In genomic region chr2:70145851-70146739, GRCh38 we compare ENCODE assay signal across 20 cellular contexts. TPM values are rescaled to one million over a fixed set of nuclear protein-coding genes. Genes with fewer than 3 reads are reported as not detected.
DNase-seq lines count a peak whose midpoint lies in the region; ATAC-seq, FAIRE-seq and TF ChIP-seq lines count a peak whose summit lies in the region.
"Had no signal": no experiment of that assay in that cellular context is flagged by ENCODE, and none has a peak within 500 bp of the region (broad histone marks: within the 10 kb centered on the region; RNA-seq: fewer than 3 reads in every experiment).

No MANE protein-coding gene starts in this region.

- no peak overlapping the region; the same call in 1 of the 2 replicates for H4K8ac ChIP-seq in H1 (ENCODE audit: extremely low read depth, insufficient read depth, low read length)

- H3K9ac ChIP-seq in H1 (replicated peaks in 1 of 4; ENCODE audit: extremely low read depth in 1 of 4, low read depth in 3 of 4, low read length in 3 of 4) (no peak overlapping the region), colonic mucosa (ENCODE audit: low read depth in 2 of 2, low read length in 2 of 2) (no peak overlapping the region)
- H3K9ac ChIP-seq: GM23248, parathyroid adenoma had no signal

- H2BK120ac ChIP-seq in H1 (replicated peaks; ENCODE audit: low read depth, low read length): no peak overlapping the region

- H2AFZ ChIP-seq in H1 (ENCODE audit: low read length): no peak overlapping the region
- H2AFZ ChIP-seq: GM23248, parathyroid adenoma had no signal

- TF ChIP-seq RAD21 in H1 (IDR thresholded peaks at IDR 0.05 in 1 of 2, conservative IDR thresholded peaks at IDR 0.05 in 1 of 2; ENCODE audit: low read depth in 2 of 2, low read length in 2 of 2): no peak

- ATAC-seq in T-helper 17 cell (no peak), HG03342 (IDR thresholded peaks at IDR 0.05; ENCODE audit: unreplicated experiment) (no peak), HG02759 (IDR thresholded peaks at IDR 0.05; ENCODE audit: unreplicated experiment) (no peak)
- ATAC-seq in stimulated activated effector memory CD8-positive, alpha-beta T cell treated with anti-CD3 and anti-CD28 coated beads, Interleukin-12 subunit alpha, Interleukin-12 subunit beta, amount 100 ng/mL, for 72 hours: peak; percentile 17
- ATAC-seq: left colon had no signal

- H3K9me3 ChIP-seq in T-helper 17 cell (ENCODE audit: control insufficient read depth, low read length, poor library complexity, severe bottlenecking) (no peaks in the 10 kb centered on the region), H1 (ENCODE audit: insufficient read depth in 2 of 2, low read depth in 1 of 2, low read length in 1 of 2) (no peaks in the 10 kb centered on the region), colonic mucosa (no peaks in the 10 kb centered on the region)
- H3K9me3 ChIP-seq: ascending aorta, SJSA1, transverse colon had no signal

- H3K23ac ChIP-seq in H1 (ENCODE audit: insufficient read length): no peak overlapping the region

- H3K4me3 Mint-ChIP-seq in activated naive CD4-positive, alpha-beta T cell treated with anti-CD3 and anti-CD28 coated beads, Interleukin-2, amount 10 ng/mL, durations not matched to agents 7 days and 5 days: no peak overlapping the region
- no peak overlapping the region for H3K4me3 Mint-ChIP-seq in T-helper 17 cell
- no peak overlapping the region for H3K4me3 Mint-ChIP-seq in stimulated activated effector memory CD8-positive, alpha-beta T cell treated with anti-CD3 and anti-CD28 coated beads, Interleukin-12 subunit alpha, Interleukin-12 subunit beta, amount 100 ng/mL, for 72 hours
- H3K4me3 Mint-ChIP-seq: dendritic cell treated with granulocyte-macrophage colony-stimulating factor and Interleukin-4, amounts not matched to agents 40 ng/mL and 50 ng/mL, for 4 days had no signal

- H3K79me1 ChIP-seq in H1 (ENCODE audit: low read depth, low read length): no peaks in the 10 kb centered on the region

- H3K4ac ChIP-seq in H1 (replicated peaks; ENCODE audit: insufficient read length, low read depth, low read length): no peak overlapping the region

- H3K18ac ChIP-seq in H1 (ENCODE audit: extremely low read depth, low read length): no peak overlapping the region

- H4K20me1 ChIP-seq in H1 (replicated peaks in 1 of 2; ENCODE audit: control insufficient read depth in 1 of 2, insufficient read depth in 2 of 2, low read length in 2 of 2): no peaks in the 10 kb centered on the region

- no peak for FAIRE-seq in H1 (lab: Jason Lieb, UNC)

- intact Hi-C loops in colonic mucosa (cut with DNase I): no loop called here

- DNase-seq in activated naive CD4-positive, alpha-beta T cell treated with anti-CD3 and anti-CD28 coated beads, Interleukin-2, amount 10 ng/mL, durations not matched to agents 7 days and 5 days: peak; percentile 58
- no peak for DNase-seq in activated naive CD4-positive, alpha-beta T cell treated with Interleukin-2 at 50 U/mL for 16 hours
- no peak for DNase-seq in T-helper 17 cell
- DNase-seq in H1 (ENCODE audit: low read depth in 1 of 2, low spot score in 2 of 2): no peak
- no peak for DNase-seq in stimulated activated effector memory CD8-positive, alpha-beta T cell treated with anti-CD3 and anti-CD28 coated beads, Interleukin-12 subunit alpha, Interleukin-12 subunit beta, amount 100 ng/mL, for 72 hours (ENCODE audit: low spot score in 2 of 2)
- DNase-seq in colonic mucosa: no peak
- DNase-seq: activated CD8-positive, alpha-beta memory T cell treated with anti-CD3 and anti-CD28 coated beads, Interleukin-2, amount 50 U/mL, for 48 hours; DMS 273 treated with DMSO at 0.1 percent for 48 hours; GM23248; hippocampal formation; left colon; NCI-H1694; NCI-H510A treated with DMSO at 0.1 percent for 48 hours; transverse colon had no signal

- H2BK5ac ChIP-seq in H1 (ENCODE audit: low read depth, low read length): peak overlapping the region; percentile 24; the same call in 1 of the 2 replicates

- no peak for TF ChIP-seq POLR2A in H1 (IDR thresholded peaks at IDR 0.05; ENCODE audit: control extremely low read depth in 1 of 2, low read depth in 2 of 2, low read length in 2 of 2)

- no peaks in the 10 kb centered on the region for H3K79me2 ChIP-seq in H1 (ENCODE audit: control insufficient read depth in 1 of 2, insufficient read depth in 2 of 2, low read length in 2 of 2)
- H3K79me2 ChIP-seq: parathyroid adenoma had no signal

- H3K27me3 ChIP-seq in H1 (replicated peaks in 1 of 4; ENCODE audit: control insufficient read depth in 3 of 4, extremely low read depth in 1 of 4, insufficient read depth in 3 of 4, low read length in 3 of 4) (no peaks in the 10 kb centered on the region), colonic mucosa (no peaks in the 10 kb centered on the region)
- H3K27me3 ChIP-seq: ascending aorta, SJSA1, transverse colon had no signal

- H3K27ac Mint-ChIP-seq in activated naive CD4-positive, alpha-beta T cell treated with anti-CD3 and anti-CD28 coated beads, Interleukin-2, amount 10 ng/mL, durations not matched to agents 7 days and 5 days: peak overlapping the region; percentile 75
- H3K27ac Mint-ChIP-seq in T-helper 17 cell: peak overlapping the region; percentile 99
- peak overlapping the region; percentile 81 for H3K27ac Mint-ChIP-seq in stimulated activated effector memory CD8-positive, alpha-beta T cell treated with anti-CD3 and anti-CD28 coated beads, Interleukin-12 subunit alpha, Interleukin-12 subunit beta, amount 100 ng/mL, for 72 hours

- H3K4me2 ChIP-seq in H1 (ENCODE audit: insufficient read depth in 1 of 2, low read depth in 2 of 2, low read length in 2 of 2): no peak overlapping the region

- TF ChIP-seq EP300 in H1 (IDR thresholded peaks at IDR 0.05; ENCODE audit: borderline replicate concordance in 1 of 2, low read depth in 2 of 2, low read length in 2 of 2): no peak

- 90% methylated on average over 9 of the region's 9 CpGs; no CpG with 5 or more reads in 1 of the 2 experiments for WGBS in H1 (ENCODE audit: extremely low coverage in 1 of 2, insufficient coverage in 1 of 2, insufficient read length in 1 of 2, insufficient replicate concordance in 2 of 2, low coverage in 1 of 2, low lambda C conversion rate in 2 of 2, missing lambda C conversion rate in 1 of 2), 2 experiments

- H3K27me3 Mint-ChIP-seq in activated naive CD4-positive, alpha-beta T cell treated with anti-CD3 and anti-CD28 coated beads, Interleukin-2, amount 10 ng/mL, durations not matched to agents 7 days and 5 days: no peaks in the 10 kb centered on the region
- no peaks in the 10 kb centered on the region for H3K27me3 Mint-ChIP-seq in T-helper 17 cell
- H3K27me3 Mint-ChIP-seq: dendritic cell treated with granulocyte-macrophage colony-stimulating factor and Interleukin-4, amounts not matched to agents 40 ng/mL and 50 ng/mL, for 4 days had no signal

- H3K14ac ChIP-seq in H1 (ENCODE audit: insufficient read length): no peak overlapping the region

- no peak overlapping the region for H4K91ac ChIP-seq in H1 (replicated peaks; ENCODE audit: insufficient read length, low read length)

- peaks cover 57% of the 10 kb centered on the region for H3K4me1 Mint-ChIP-seq in activated naive CD4-positive, alpha-beta T cell treated with anti-CD3 and anti-CD28 coated beads, Interleukin-2, amount 10 ng/mL, durations not matched to agents 7 days and 5 days
- peaks cover 30% of the 10 kb centered on the region for H3K4me1 Mint-ChIP-seq in T-helper 17 cell
- H3K4me1 Mint-ChIP-seq in stimulated activated effector memory CD8-positive, alpha-beta T cell treated with anti-CD3 and anti-CD28 coated beads, Interleukin-12 subunit alpha, Interleukin-12 subunit beta, amount 100 ng/mL, for 72 hours: peaks cover 47% of the 10 kb centered on the region

- H2BK20ac ChIP-seq in H1 (ENCODE audit: low read length): no peak overlapping the region

- POLR2A ChIA-PET in H1 (lab: Charles Lee; ENCODE audit: partially characterized antibody): interaction anchor here (0.9 to 51.3 kb wide), 6 partner anchors 8 to 232 kb away, joined by 3 to 1553 read pairs (median 39); partner anchors contain the start of genes MXD1 and PCBP1

- peak overlapping the region; percentile 98; the same call in 1 of the 2 replicates for H2BK15ac ChIP-seq in H1 (ENCODE audit: low read length)

- no peak overlapping the region for H3K27ac ChIP-seq in H1 (ENCODE audit: low read depth, low read length)
- H3K27ac ChIP-seq in colonic mucosa: no peak overlapping the region
- H3K27ac ChIP-seq: ascending aorta, GM23248, parathyroid adenoma, SJSA1, transverse colon had no signal

- no peak overlapping the region for H2AK5ac ChIP-seq in H1 (ENCODE audit: low read depth, low read length)

- CTCF ChIA-PET in activated naive CD4-positive, alpha-beta T cell treated with anti-CD3 and anti-CD28 coated beads, Interleukin-2, amount 10 ng/mL, durations not matched to agents 7 days and 5 days (lab: Charles Lee): interaction anchor here (1.2 to 5.9 kb wide), 2 partner anchors 156 to 234 kb away, joined by 3 to 74 read pairs; partner anchors contain the start of genes FAM136A and MXD1
- CTCF ChIA-PET in H1 (lab: Charles Lee; ENCODE audit: partially characterized antibody): interaction anchor here (3.8 kb wide), 1 partner anchor 233 kb away, joined by 17 read pairs; no protein-coding TSS in a partner anchor

- H3K36me3 Mint-ChIP-seq in activated naive CD4-positive, alpha-beta T cell treated with anti-CD3 and anti-CD28 coated beads, Interleukin-2, amount 10 ng/mL, durations not matched to agents 7 days and 5 days: peaks cover 22% of the 10 kb centered on the region
- no peaks in the 10 kb centered on the region for H3K36me3 Mint-ChIP-seq in T-helper 17 cell (ENCODE audit: low read depth)
- peaks cover 40% of the 10 kb centered on the region for H3K36me3 Mint-ChIP-seq in stimulated activated effector memory CD8-positive, alpha-beta T cell treated with anti-CD3 and anti-CD28 coated beads, Interleukin-12 subunit alpha, Interleukin-12 subunit beta, amount 100 ng/mL, for 72 hours

- H4K5ac ChIP-seq in H1 (ENCODE audit: insufficient read length, low read depth, low read length): no peak overlapping the region

- H2BK12ac ChIP-seq in H1 (ENCODE audit: low read depth, low read length): no peak overlapping the region

- H3K36me3 ChIP-seq in H1 (ENCODE audit: control insufficient read depth in 2 of 4, insufficient read depth in 4 of 4, low read length in 3 of 4) (peaks cover 0 to 7% (median 3%) of the 10 kb centered on the region in 4 experiments; a peak in 2 of 8 replicates), colonic mucosa (no peaks in the 10 kb centered on the region)

- H3K9me3 Mint-ChIP-seq in activated naive CD4-positive, alpha-beta T cell treated with anti-CD3 and anti-CD28 coated beads, Interleukin-2, amount 10 ng/mL, durations not matched to agents 7 days and 5 days: peaks cover 2% of the 10 kb centered on the region
- H3K9me3 Mint-ChIP-seq in stimulated activated effector memory CD8-positive, alpha-beta T cell treated with anti-CD3 and anti-CD28 coated beads, Interleukin-12 subunit alpha, Interleukin-12 subunit beta, amount 100 ng/mL, for 72 hours: no peaks in the 10 kb centered on the region
- H3K9me3 Mint-ChIP-seq: dendritic cell treated with granulocyte-macrophage colony-stimulating factor and Interleukin-4, amounts not matched to agents 40 ng/mL and 50 ng/mL, for 4 days had no signal

- TF ChIP-seq CTCF in H1 (IDR thresholded peaks at IDR 0.05; ENCODE audit: control extremely low read depth in 1 of 3, insufficient read depth in 1 of 3, low read depth in 1 of 3, low read length in 3 of 3) (no peak), colonic mucosa (IDR thresholded peaks at IDR 0.05) (no peak)

- H3K4me1 ChIP-seq in H1 (replicated peaks in 1 of 4; ENCODE audit: control insufficient read depth in 3 of 4, insufficient read depth in 4 of 4, low read length in 3 of 4) (peaks cover 12 to 16% (median 13%) of the 10 kb centered on the region in 4 experiments; a peak in 6 of 7 replicates), colonic mucosa (peaks cover 6% of the 10 kb centered on the region)

- H3K23me2 ChIP-seq in H1 (ENCODE audit: low read depth, low read length): peaks cover 6% of the 10 kb centered on the region

- H3K56ac ChIP-seq in H1 (replicated peaks; ENCODE audit: insufficient read length, low read depth, low read length): no peak overlapping the region

- no peak overlapping the region for H3K4me3 ChIP-seq in H1 (ENCODE audit: extremely low read depth in 1 of 4, insufficient read depth in 2 of 4, low read depth in 3 of 4, low read length in 4 of 4)
- no peak overlapping the region for H3K4me3 ChIP-seq in colonic mucosa
- H3K4me3 ChIP-seq: ascending aorta, GM23248, SJSA1, transverse colon had no signal

RNA-seq across cellular contexts. Expression of gene C2orf42, which starts 44.7 kb away (rescaled TPM):
- total RNA-seq in T-helper 17 cell (10 to 100 TPM; 13.7 to 18.1 TPM), colonic mucosa (10 to 100 TPM in 1 of 2 donors, 1 to 10 TPM in 1; 7.1 to 11.4 TPM)
- total RNA-seq in H1 (2021; fragmentation: NEBNext Ultra II Directional; extraction: Animal tissue kit (Norgen Biotek cat#: 25700)): 9.4 and 10.7 TPM in 2 replicates
- polyA plus RNA-seq in H1 (2011; rRNA removed): 3.9 and 4.7 TPM in 2 replicates
- polyA plus RNA-seq in H1 (2011; cell fraction: cytosol; rRNA removed): 5.9 TPM
- polyA plus RNA-seq in H1 (2011; cell fraction: nucleus; rRNA removed): 11.2 TPM
- polyA plus RNA-seq in H1 (2012, experiment 1 of 2): 5.9 to 7.6 TPM (median 6.9 TPM) in 4 replicates
- 2.3 TPM for polyA plus RNA-seq in H1 (2012, experiment 2 of 2)
- 4.9 TPM for polyA plus RNA-seq in H1 (2013, experiment 1 of 2)
- 4.5 TPM for polyA plus RNA-seq in H1 (2013, experiment 2 of 2)
- 21.7 and 27.5 TPM in 2 replicates for polyA minus RNA-seq in H1 (2011; rRNA and poly(A)+ RNA removed)
- polyA minus RNA-seq in H1 (2011; cell fraction: cytosol; rRNA and poly(A)+ RNA removed): 11.7 TPM
- 21.0 TPM for polyA minus RNA-seq in H1 (2011; cell fraction: nucleus; rRNA and poly(A)+ RNA removed)

RNA-seq across cellular contexts. Expression of gene PCBP1, which starts 58.8 kb away (rescaled TPM):
- total RNA-seq in T-helper 17 cell (100 to 1,000 TPM; 334 to 345 TPM), colonic mucosa (100 to 1,000 TPM; 348 to 401 TPM)
- 493 and 511 TPM in 2 replicates for total RNA-seq in H1 (2021; fragmentation: NEBNext Ultra II Directional; extraction: Animal tissue kit (Norgen Biotek cat#: 25700))
- polyA plus RNA-seq in H1 (2011; rRNA removed): 279 and 316 TPM in 2 replicates
- polyA plus RNA-seq in H1 (2011; cell fraction: cytosol; rRNA removed): 181 TPM
- 208 TPM for polyA plus RNA-seq in H1 (2011; cell fraction: nucleus; rRNA removed)
- 451 to 481 TPM (median 460 TPM) in 4 replicates for polyA plus RNA-seq in H1 (2012, experiment 1 of 2)
- 526 TPM for polyA plus RNA-seq in H1 (2012, experiment 2 of 2)
- polyA plus RNA-seq in H1 (2013, experiment 1 of 2): 268 TPM
- 272 TPM for polyA plus RNA-seq in H1 (2013, experiment 2 of 2)
- 108 and 124 TPM in 2 replicates for polyA minus RNA-seq in H1 (2011; rRNA and poly(A)+ RNA removed)
- 164 TPM for polyA minus RNA-seq in H1 (2011; cell fraction: cytosol; rRNA and poly(A)+ RNA removed)
- polyA minus RNA-seq in H1 (2011; cell fraction: nucleus; rRNA and poly(A)+ RNA removed): 102 TPM
